1 cellular context compared by ENCODE assay signal in genomic region chr12:108629824-108630476, GRCh38.
TF ChIP-seq lines count a peak whose summit lies in the region.

No MANE protein-coding gene starts in this region.

TF ChIP-seq in SK-N-SH, 30 proteins besides CTCF, POLR2A, EP300 and RAD21 (continued from another document):
- TF ChIP-seq, protein P1, sequence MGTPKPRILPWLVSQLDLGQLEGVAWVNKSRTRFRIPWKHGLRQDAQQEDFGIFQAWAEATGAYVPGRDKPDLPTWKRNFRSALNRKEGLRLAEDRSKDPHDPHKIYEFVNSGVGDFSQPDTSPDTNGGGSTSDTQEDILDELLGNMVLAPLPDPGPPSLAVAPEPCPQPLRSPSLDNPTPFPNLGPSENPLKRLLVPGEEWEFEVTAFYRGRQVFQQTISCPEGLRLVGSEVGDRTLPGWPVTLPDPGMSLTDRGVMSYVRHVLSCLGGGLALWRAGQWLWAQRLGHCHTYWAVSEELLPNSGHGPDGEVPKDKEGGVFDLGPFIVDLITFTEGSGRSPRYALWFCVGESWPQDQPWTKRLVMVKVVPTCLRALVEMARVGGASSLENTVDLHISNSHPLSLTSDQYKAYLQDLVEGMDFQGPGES (IDR thresholded peaks at IDR 0.05; ENCODE audit: low read depth, low read length): no peak
- no peak for TF ChIP-seq FOXJ3 (CRISPR knock-in tag; IDR thresholded peaks at IDR 0.05)
- no peak for TF ChIP-seq EZH2phosphoT487 (IDR thresholded peaks at IDR 0.05; ENCODE audit: borderline replicate concordance, low read depth)
- 0 out of 2 replicates have a peak, but pooled peaks have one; percentile 44 for TF ChIP-seq POLR2AphosphoS5 (IDR thresholded peaks at IDR 0.05; ENCODE audit: low read depth, low read length)
- no peak for TF ChIP-seq YY1 (IDR thresholded peaks at IDR 0.05; ENCODE audit: low read depth)
- TF ChIP-seq RXRA (IDR thresholded peaks at IDR 0.05; ENCODE audit: borderline replicate concordance, low read depth): no peak; the same call in 1 of the 2 replicates
- TF ChIP-seq CHD2 (IDR thresholded peaks at IDR 0.05; ENCODE audit: low read length, partially characterized antibody): no peak
